Comparison of ENCODE assay signal across 17 cellular contexts in the genomic region with DNA sequence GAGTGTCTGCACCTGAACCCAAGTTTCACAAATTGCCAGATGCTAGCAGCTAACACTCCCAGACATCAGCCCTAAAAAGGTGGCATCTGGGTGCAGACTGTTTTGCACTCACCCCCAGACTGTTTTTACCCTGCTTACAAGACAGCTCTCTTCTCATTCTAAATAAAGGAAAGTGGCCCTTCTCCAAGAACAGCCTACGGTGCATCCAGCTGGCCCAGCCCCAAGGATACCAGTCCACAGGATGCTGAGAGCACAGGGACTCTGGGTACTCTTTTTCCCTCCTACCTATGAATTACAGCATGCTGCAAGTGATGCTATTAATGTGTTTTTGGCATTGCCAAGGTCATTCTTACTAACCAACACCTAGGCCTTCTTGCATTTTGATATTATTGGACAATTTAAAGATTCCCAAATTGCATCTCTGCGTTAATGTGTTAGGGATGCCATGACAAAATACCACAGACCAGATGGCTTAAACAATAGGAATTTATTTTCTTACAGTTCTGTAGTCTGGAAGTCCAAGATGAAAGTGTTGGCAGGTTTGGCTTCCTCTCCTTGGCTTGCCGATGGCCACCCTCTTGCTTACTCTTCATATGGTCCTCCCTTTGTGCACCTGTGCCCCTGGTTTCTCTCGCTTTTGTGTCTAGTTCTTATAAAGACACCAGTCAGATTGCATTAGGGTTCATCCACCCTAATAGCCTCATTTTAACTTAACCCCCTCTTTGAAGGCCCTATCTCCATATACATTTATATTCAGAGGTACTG.
"Had no signal": no experiment of that assay in that cellular context is flagged by ENCODE, and none has a peak within 500 bp of the region (broad histone marks: within the 10 kb centered on the region; RNA-seq: fewer than 3 reads in every experiment).

No MANE protein-coding gene starts in this region.

- H3K9me3 Mint-ChIP-seq: neural crest cell had no signal

- H3K4me1 Mint-ChIP-seq: activated CD4-positive, alpha-beta memory T cell treated with anti-CD3 and anti-CD28 coated beads, Interleukin-2, amount 10 ng/mL, durations not matched to agents 7 days and 5 days; immature natural killer cell; neural crest cell; stimulated activated effector memory CD8-positive, alpha-beta T cell treated with anti-CD3 and anti-CD28 coated beads, Interleukin-12 subunit alpha, Interleukin-12 subunit beta, amount 100 ng/mL, for 72 hours had no signal

- ATAC-seq: activated naive CD4-positive, alpha-beta T cell treated with anti-CD3 and anti-CD28 coated beads, Interleukin-2, amount 50 U/mL, for 72 hours; activated T-cell treated with anti-CD3 and anti-CD28 coated beads, Interleukin-2, amount 50 U/mL, for 4 hours; gastrocnemius medialis; stimulated activated effector memory CD8-positive, alpha-beta T cell treated with anti-CD3 and anti-CD28 coated beads, Interleukin-12 subunit alpha, Interleukin-12 subunit beta, amount 100 ng/mL, for 72 hours had no signal

- DNase-seq: activated CD4-positive, alpha-beta memory T cell treated with anti-CD3 and anti-CD28 coated beads, Interleukin-2, amount 10 ng/mL, durations not matched to agents 7 days and 5 days; activated effector memory CD4-positive, alpha-beta T cell treated with anti-CD3 and anti-CD28 coated beads, Interleukin-2, amount 50 U/mL, for 16 hours; activated T-cell treated with anti-CD3 and anti-CD28 coated beads, Interleukin-2, amount 50 U/mL, for 4 hours; erythroblast; gastrocnemius medialis; immature natural killer cell; midbrain; WERI-Rb-1 had no signal

- H3K4me3 Mint-ChIP-seq: activated CD4-positive, alpha-beta memory T cell treated with anti-CD3 and anti-CD28 coated beads, Interleukin-2, amount 10 ng/mL, durations not matched to agents 7 days and 5 days; activated T-cell treated with anti-CD3 and anti-CD28 coated beads, Interleukin-2, amount 50 U/mL, for 4 hours; immature natural killer cell; neural crest cell; stimulated activated effector memory CD8-positive, alpha-beta T cell treated with anti-CD3 and anti-CD28 coated beads, Interleukin-12 subunit alpha, Interleukin-12 subunit beta, amount 100 ng/mL, for 72 hours; T-helper 1 cell treated with Interleukin-12 subunit alpha and Interleukin-12 subunit beta and Interleukin-4 antibody, amounts not matched to agents 30 μg/mL and 1 μg/mL, for 36 hours had no signal

- H3K27ac Mint-ChIP-seq: activated CD4-positive, alpha-beta memory T cell treated with anti-CD3 and anti-CD28 coated beads, Interleukin-2, amount 10 ng/mL, durations not matched to agents 7 days and 5 days; activated naive CD4-positive, alpha-beta T cell treated with anti-CD3 and anti-CD28 coated beads, Interleukin-2, amount 50 U/mL, for 72 hours; immature natural killer cell; stimulated activated effector memory CD8-positive, alpha-beta T cell treated with anti-CD3 and anti-CD28 coated beads, Interleukin-12 subunit alpha, Interleukin-12 subunit beta, amount 100 ng/mL, for 72 hours; T-helper 1 cell treated with Interleukin-12 subunit alpha and Interleukin-12 subunit beta and Interleukin-4 antibody, amounts not matched to agents 30 μg/mL and 1 μg/mL, for 36 hours had no signal

- H3K27me3 Mint-ChIP-seq: activated CD4-positive, alpha-beta memory T cell treated with anti-CD3 and anti-CD28 coated beads, Interleukin-2, amount 10 ng/mL, durations not matched to agents 7 days and 5 days had no signal

- H3K4me1 ChIP-seq: breast epithelium, gastrocnemius medialis, heart left ventricle, tibial nerve, vagina had no signal

- H3K36me3 Mint-ChIP-seq: immature natural killer cell; stimulated activated effector memory CD8-positive, alpha-beta T cell treated with anti-CD3 and anti-CD28 coated beads, Interleukin-12 subunit alpha, Interleukin-12 subunit beta, amount 100 ng/mL, for 72 hours had no signal

- H3K4me3 ChIP-seq: breast epithelium, gastrocnemius medialis, heart left ventricle, lung, tibial nerve, vagina had no signal

- H3K27ac ChIP-seq: breast epithelium, gastrocnemius medialis, heart left ventricle, tibial nerve, vagina, WERI-Rb-1 had no signal

- H3K9me3 ChIP-seq: gastrocnemius medialis, vagina had no signal
